Comparison of ENCODE assay signal across 25 cellular contexts in genomic region chr12:103715494-103715893, GRCh38.
"Had no signal": no experiment of that assay in that cellular context is flagged by ENCODE, and none has a peak within 500 bp of the region (broad histone marks: within the 10 kb centered on the region; RNA-seq: fewer than 3 reads in every experiment).

No MANE protein-coding gene starts in this region.

- H3K4me3 ChIP-seq: colonic mucosa, esophagus squamous epithelium, gastrocnemius medialis, heart right ventricle, left lung, lower lobe of right lung, mucosa of descending colon had no signal

- ATAC-seq: effector memory CD8-positive, alpha-beta T cell; esophagus mucosa; gastrocnemius medialis; heart right ventricle; left colon; left lung; left ventricle myocardium superior; lower lobe of right lung; mucosa of descending colon had no signal

- H3K36me3 ChIP-seq: colonic mucosa, esophagus squamous epithelium, gastrocnemius medialis, heart right ventricle, left lung, lower lobe of right lung had no signal

- DNase-seq: colonic mucosa; cortex of kidney; effector CD8-positive, alpha-beta T cell; effector memory CD8-positive, alpha-beta T cell; endodermal cell; erythroblast; esophagus squamous epithelium; foreskin fibroblast; foreskin melanocyte; gastrocnemius medialis; glutamatergic neuron; head of caudate nucleus; heart right ventricle; hippocampal formation; kidney; kidney glomerular epithelial cell; left colon; left lung; left ventricle myocardium superior; lower lobe of right lung; mesenchymal stem cell; mucosa of descending colon; naive B cell had no signal

- H3K27ac ChIP-seq: colonic mucosa, epithelial cell of prostate, esophagus squamous epithelium, gastrocnemius medialis, heart right ventricle, left lung, lower lobe of right lung had no signal

- H3K9me3 ChIP-seq: colonic mucosa, esophagus squamous epithelium, gastrocnemius medialis, heart right ventricle, left lung, lower lobe of right lung, mucosa of descending colon had no signal

- H3K27me3 ChIP-seq: colonic mucosa, gastrocnemius medialis, heart right ventricle, left lung had no signal

- H3K4me1 ChIP-seq: colonic mucosa, esophagus squamous epithelium, gastrocnemius medialis, left lung, lower lobe of right lung had no signal
